Comparison of ENCODE assay signal across 17 cellular contexts in the genomic region with DNA sequence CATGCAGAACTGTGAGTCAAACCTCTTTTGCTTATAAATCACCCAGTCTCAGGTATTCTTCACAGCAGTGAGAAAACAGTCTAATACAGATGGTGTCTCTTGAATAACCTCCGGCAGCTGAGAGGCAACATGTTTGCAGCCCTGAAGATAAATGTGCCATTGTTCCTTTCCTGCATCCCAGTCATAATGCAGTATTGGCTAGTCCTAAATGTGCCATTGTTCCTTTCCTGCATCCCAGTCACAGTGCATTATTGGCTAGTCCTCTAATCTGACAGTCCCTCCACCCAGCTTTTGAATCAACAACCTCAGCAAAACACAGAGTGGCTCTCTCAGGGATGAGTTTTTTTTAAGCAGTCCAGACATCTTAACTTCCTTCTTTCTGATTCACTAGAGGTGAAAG.
A peak's percentile ranks its signal among the peaks of the same experiment; 100 is the strongest.
DNase-seq lines count a peak whose midpoint lies in the region; ATAC-seq, FAIRE-seq and TF ChIP-seq lines count a peak whose summit lies in the region.
"Had no signal": no experiment of that assay in that cellular context is flagged by ENCODE, and none has a peak within 500 bp of the region (broad histone marks: within the 10 kb centered on the region; RNA-seq: fewer than 3 reads in every experiment).

No MANE protein-coding gene starts in this region.

- peaks cover 9% of the 10 kb centered on the region for H3K9me3 Mint-ChIP-seq in neural crest cell

- H3K56ac ChIP-seq in H1 (replicated peaks; ENCODE audit: insufficient read length, low read depth, low read length): no peak overlapping the region

- no peak for TF ChIP-seq RAD21 in H1 (IDR thresholded peaks at IDR 0.05 in 1 of 2, conservative IDR thresholded peaks at IDR 0.05 in 1 of 2; ENCODE audit: low read depth in 2 of 2, low read length in 2 of 2)

- no peak for TF ChIP-seq CTCF in H1 (IDR thresholded peaks at IDR 0.05; ENCODE audit: control extremely low read depth in 1 of 3, insufficient read depth in 1 of 3, low read depth in 1 of 3, low read length in 3 of 3)
- no peak for TF ChIP-seq CTCF in neural crest cell (conservative IDR thresholded peaks at IDR 0.05)

- TF ChIP-seq EP300 in H1 (IDR thresholded peaks at IDR 0.05; ENCODE audit: borderline replicate concordance in 1 of 2, low read depth in 2 of 2, low read length in 2 of 2): no peak

- H2BK15ac ChIP-seq in H1 (ENCODE audit: low read length): no peak overlapping the region

- H4K91ac ChIP-seq in H1 (replicated peaks; ENCODE audit: insufficient read length, low read length): no peak overlapping the region

- H3K36me3 ChIP-seq in HAP-1 (replicated peaks): no peaks in the 10 kb centered on the region
- no peaks in the 10 kb centered on the region for H3K36me3 ChIP-seq in H1 (ENCODE audit: control insufficient read depth in 2 of 4, insufficient read depth in 4 of 4, low read length in 3 of 4)
- H3K36me3 ChIP-seq: SJCRH30 had no signal

- H3K4me2 ChIP-seq in H1 (ENCODE audit: insufficient read depth in 1 of 2, low read depth in 2 of 2, low read length in 2 of 2): no peak overlapping the region
- H3K4me2 ChIP-seq: PC-9 had no signal

- no peaks in the 10 kb centered on the region for H3K23me2 ChIP-seq in H1 (ENCODE audit: low read depth, low read length)

- H3K23ac ChIP-seq in H1 (ENCODE audit: insufficient read length): no peak overlapping the region

- peaks cover 29% of the 10 kb centered on the region for H3K4me1 ChIP-seq in HAP-1
- no peaks in the 10 kb centered on the region for H3K4me1 ChIP-seq in H1 (replicated peaks in 1 of 4; ENCODE audit: control insufficient read depth in 3 of 4, insufficient read depth in 4 of 4, low read length in 3 of 4)
- H3K4me1 ChIP-seq: SJCRH30 had no signal

- WGBS in H1 (ENCODE audit: extremely low coverage in 1 of 2, insufficient coverage in 1 of 2, insufficient read length in 1 of 2, insufficient replicate concordance in 2 of 2, low coverage in 1 of 2, low lambda C conversion rate in 2 of 2, missing lambda C conversion rate in 1 of 2), 2 experiments: 94% methylated on average over 1 of the region's 1 CpG; no CpG with 5 or more reads in 1 of the 2 experiments

- H2BK20ac ChIP-seq in H1 (ENCODE audit: low read length): no peak overlapping the region

- no peak overlapping the region for H3K18ac ChIP-seq in H1 (ENCODE audit: extremely low read depth, low read length)

- no peak overlapping the region for H4K5ac ChIP-seq in H1 (ENCODE audit: insufficient read length, low read depth, low read length)

- H3K4ac ChIP-seq in H1 (replicated peaks; ENCODE audit: insufficient read length, low read depth, low read length): no peak overlapping the region

- H3K36me3 Mint-ChIP-seq in neural crest cell (ENCODE audit: low read depth): no peaks in the 10 kb centered on the region

- POLR2A ChIA-PET in H1 (lab: Charles Lee; ENCODE audit: partially characterized antibody): interaction anchor here (0.7 kb wide), 1 partner anchor 13 kb away, joined by 3 read pairs; no protein-coding TSS in a partner anchor

- no peak overlapping the region for H2BK120ac ChIP-seq in H1 (replicated peaks; ENCODE audit: low read depth, low read length)

- in situ Hi-C loops in HAP-1 (cut with MboI; ENCODE audit: low sequenced_read_pairs): no loop called here

- no peak overlapping the region for H2AK5ac ChIP-seq in H1 (ENCODE audit: low read depth, low read length)

- no peak overlapping the region for H3K9ac ChIP-seq in H1 (replicated peaks in 1 of 4; ENCODE audit: extremely low read depth in 1 of 4, low read depth in 3 of 4, low read length in 3 of 4)

- FAIRE-seq in H1 (lab: Jason Lieb, UNC): no peak
- FAIRE-seq: GM12892, GM18507 had no signal

- no peak for ATAC-seq in Right ventricle myocardium inferior

- no peaks in the 10 kb centered on the region for H4K20me1 ChIP-seq in H1 (replicated peaks in 1 of 2; ENCODE audit: control insufficient read depth in 1 of 2, insufficient read depth in 2 of 2, low read length in 2 of 2)

- H3K79me2 ChIP-seq in H1 (ENCODE audit: control insufficient read depth in 1 of 2, insufficient read depth in 2 of 2, low read length in 2 of 2): no peaks in the 10 kb centered on the region

- TF ChIP-seq POLR2A in H1 (IDR thresholded peaks at IDR 0.05; ENCODE audit: control extremely low read depth in 1 of 2, low read depth in 2 of 2, low read length in 2 of 2): no peak

- DNase-seq in HAP-1 (ENCODE audit: low spot score in 2 of 2): peak; percentile 11 to 37
- DNase-seq in H1 (ENCODE audit: low read depth in 1 of 2, low spot score in 2 of 2): no peak
- no peak for DNase-seq in neural crest cell (ENCODE audit: low read depth, low spot score)
- peak; percentile 75 for DNase-seq in superior temporal gyrus (ENCODE audit: extremely low spot score)
- no peak for DNase-seq in HuH-7 (ENCODE audit: low spot score)
- no peak for DNase-seq in NCI-H2081 treated with DMSO at 0.1 percent for 48 hours (lab: John Stamatoyannopoulos, UW)
- DNase-seq in Right ventricle myocardium inferior (ENCODE audit: missing footprints): no peak
- DNase-seq: DMS79, KBM-7, NCI-H1105, NCI-H2227 treated with DMSO at 0.1 percent for 48 hours, NCI-H510A treated with DMSO at 0.1 percent for 48 hours, PC-9 had no signal

- H3K9me3 ChIP-seq in HAP-1: no peaks in the 10 kb centered on the region
- H3K9me3 ChIP-seq in H1 (ENCODE audit: insufficient read depth in 2 of 2, low read depth in 1 of 2, low read length in 1 of 2): no peaks in the 10 kb centered on the region
- H3K9me3 ChIP-seq: SJCRH30 had no signal

- CTCF ChIA-PET in H1 (lab: Charles Lee; ENCODE audit: partially characterized antibody): no interaction called here

- no peak overlapping the region for H3K14ac ChIP-seq in H1 (ENCODE audit: insufficient read length)

- intact Hi-C loops in Right ventricle myocardium inferior (cut with DNase I): no loop called here

- H2BK5ac ChIP-seq in H1 (ENCODE audit: low read depth, low read length): no peak overlapping the region

- H3K27ac Mint-ChIP-seq in neural crest cell (ENCODE audit: unreplicated experiment): peak overlapping the region; percentile 69

- H3K4me1 Mint-ChIP-seq in neural crest cell: peaks cover 15% of the 10 kb centered on the region

- no peak overlapping the region for H3K4me3 ChIP-seq in HAP-1
- H3K4me3 ChIP-seq in H1 (ENCODE audit: extremely low read depth in 1 of 4, insufficient read depth in 2 of 4, low read depth in 3 of 4, low read length in 4 of 4): no peak overlapping the region
- H3K4me3 ChIP-seq: PC-9, SJCRH30 had no signal

- H2AFZ ChIP-seq in H1 (ENCODE audit: low read length): peak overlapping the region; percentile 81; the same call in 1 of the 2 replicates
- H2AFZ ChIP-seq: PC-9 had no signal

- no peak overlapping the region for H3K27ac ChIP-seq in H1 (ENCODE audit: low read depth, low read length)
- H3K27ac ChIP-seq: C4-2B, PC-9, SJCRH30 had no signal

- no peak overlapping the region for H3K4me3 Mint-ChIP-seq in neural crest cell

- no peak overlapping the region for H2BK12ac ChIP-seq in H1 (ENCODE audit: low read depth, low read length)

- no peaks in the 10 kb centered on the region for H3K79me1 ChIP-seq in H1 (ENCODE audit: low read depth, low read length)

- no peak overlapping the region for H4K8ac ChIP-seq in H1 (ENCODE audit: extremely low read depth, insufficient read depth, low read length)

- H3K27me3 Mint-ChIP-seq in neural crest cell (ENCODE audit: low read depth): no peaks in the 10 kb centered on the region

- no peaks in the 10 kb centered on the region for H3K27me3 ChIP-seq in HAP-1 (ENCODE audit: low read depth)
- no peaks in the 10 kb centered on the region for H3K27me3 ChIP-seq in H1 (replicated peaks in 1 of 4; ENCODE audit: control insufficient read depth in 3 of 4, extremely low read depth in 1 of 4, insufficient read depth in 3 of 4, low read length in 3 of 4)
- H3K27me3 ChIP-seq: SJCRH30 had no signal

TF ChIP-seq in H1, 55 proteins besides CTCF, POLR2A, EP300 and RAD21:
- TF ChIP-seq JUN (IDR thresholded peaks at IDR 0.05; ENCODE audit: low read depth, low read length) (no peak), HDAC2 (IDR thresholded peaks at IDR 0.05; ENCODE audit: borderline replicate concordance in 1 of 2, low read depth in 2 of 2, low read length in 2 of 2) (no peak), JUND (IDR thresholded peaks at IDR 0.05; ENCODE audit: low read length) (no peak)

Comparison
In these comparisons a context has a peak if more than half of its experiments do, and no peak if none do; other contexts are left out.
1. DNase-seq: peak in HAP-1 (2 of 2) and superior temporal gyrus (single experiment); none in H1 (0 of 2), neural crest cell (single experiment), HuH-7 (single experiment), NCI-H2081 treated with DMSO at 0.1 percent for 48 hours (single experiment) and Right ventricle myocardium inferior (single experiment).